ENCODE assay signal across 1 cellular context in genomic region chr5:30098940-30099339, GRCh38.
TF ChIP-seq lines count a peak whose summit lies in the region.

No MANE protein-coding gene starts in this region.

TF ChIP-seq in A549, 52 proteins besides CTCF, POLR2A, EP300 and RAD21 (continued from another document):
- TF ChIP-seq REST (IDR thresholded peaks at IDR 0.05) (no peak), SREBF2 (IDR thresholded peaks at IDR 0.05) (no peak), ZSCAN20 (CRISPR knock-in tag; IDR thresholded peaks at IDR 0.05) (no peak), MYC (IDR thresholded peaks at IDR 0.05; ENCODE audit: borderline replicate concordance, low read length) (no peak)
TF ChIP-seq in A549: peak in this region for 1.
